ENCODE assay signal across 1 cellular context in genomic region chr1:65006806-65007205, GRCh38.
TF ChIP-seq lines count a peak whose summit lies in the region.

No MANE protein-coding gene starts in this region.

TF ChIP-seq in HepG2, 621 proteins besides CTCF, POLR2A, EP300 and RAD21 (continued from another document):
- no peak for TF ChIP-seq WIZ (CRISPR knock-in tag; IDR thresholded peaks at IDR 0.05)
